ENCODE assay signal across 28 cellular contexts in genomic region chr4:58983887-58984286, GRCh38.
"Had no signal": no experiment of that assay in that cellular context is flagged by ENCODE, and none has a peak within 500 bp of the region (broad histone marks: within the 10 kb centered on the region; RNA-seq: fewer than 3 reads in every experiment).

No MANE protein-coding gene starts in this region.

- H3K27me3 ChIP-seq: brain microvascular endothelial cell, esophagus squamous epithelium, gastrocnemius medialis, neutrophil, ovary, right lobe of liver had no signal

- H3K27ac ChIP-seq: brain microvascular endothelial cell, epithelial cell of prostate, esophagus squamous epithelium, gastrocnemius medialis, left ventricle myocardium inferior, neutrophil, ovary, right lobe of liver, thoracic aorta had no signal

- H3K9me3 ChIP-seq: esophagus squamous epithelium, gastrocnemius medialis, left ventricle myocardium inferior, mucosa of descending colon, neutrophil, ovary, right lobe of liver, thoracic aorta had no signal

- H3K4me1 ChIP-seq: esophagus squamous epithelium, gastrocnemius medialis, left ventricle myocardium inferior, right lobe of liver had no signal

- DNase-seq: activated B cell treated with CpG ODN at 0.5 μM for 24 hours; activated CD4-positive, alpha-beta T cell treated with anti-CD3 and anti-CD28 coated beads, Interleukin-2, amount 50 U/mL, for 1 hour; activated CD8-positive, alpha-beta T cell treated with anti-CD3 and anti-CD28 coated beads for 36 hours; activated gamma-delta T cell treated with Interleukin-2 at 50 U/mL for 16 hours; activated naive CD4-positive, alpha-beta T cell treated with anti-CD3 and anti-CD28 coated beads, Interleukin-2, amount 50 U/mL, for 16 hours; activated T-cell treated with anti-CD3 and anti-CD28 coated beads, Interleukin-2, amount 50 U/mL, for 4 hours; amniotic stem cell; brain microvascular endothelial cell; central memory CD4-positive, alpha-beta T cell; endodermal cell; esophagus squamous epithelium; gastrocnemius medialis; glutamatergic neuron; left ventricle myocardium inferior; ovary; right lobe of liver; stimulated activated CD4-positive, alpha-beta T cell treated with anti-CD3 and anti-CD28 coated beads, Interleukin-12 subunit alpha, Interleukin-12 subunit beta, amount 100 ng/mL, for 4 hours; stimulated activated CD4-positive, alpha-beta T cell treated with anti-CD3 and anti-CD28 coated beads, Interleukin-4, amount 100 ng/mL, for 1 hour; trophoblast cell had no signal

- ATAC-seq: activated CD8-positive, alpha-beta T cell treated with anti-CD3 and anti-CD28 coated beads for 36 hours; activated T-cell treated with anti-CD3 and anti-CD28 coated beads, Interleukin-2, amount 50 U/mL, for 4 hours; activated T-helper 17 cell treated with anti-CD3 and anti-CD28 coated beads, Interleukin-2, amount 50 U/mL, for 72 hours; gastrocnemius medialis; mucosa of descending colon; right lobe of liver had no signal

- H3K4me3 ChIP-seq: esophagus squamous epithelium, gastrocnemius medialis, left ventricle myocardium inferior, lung, mucosa of descending colon, ovary, right lobe of liver, thoracic aorta had no signal

- FAIRE-seq: astrocyte, islet of Langerhans, urothelium cell line had no signal

- H3K36me3 ChIP-seq: brain microvascular endothelial cell, esophagus squamous epithelium, gastrocnemius medialis, left ventricle myocardium inferior, neutrophil, ovary, right lobe of liver, thoracic aorta had no signal
